Comparison of ENCODE assay signal across 8 cellular contexts in the genomic region with DNA sequence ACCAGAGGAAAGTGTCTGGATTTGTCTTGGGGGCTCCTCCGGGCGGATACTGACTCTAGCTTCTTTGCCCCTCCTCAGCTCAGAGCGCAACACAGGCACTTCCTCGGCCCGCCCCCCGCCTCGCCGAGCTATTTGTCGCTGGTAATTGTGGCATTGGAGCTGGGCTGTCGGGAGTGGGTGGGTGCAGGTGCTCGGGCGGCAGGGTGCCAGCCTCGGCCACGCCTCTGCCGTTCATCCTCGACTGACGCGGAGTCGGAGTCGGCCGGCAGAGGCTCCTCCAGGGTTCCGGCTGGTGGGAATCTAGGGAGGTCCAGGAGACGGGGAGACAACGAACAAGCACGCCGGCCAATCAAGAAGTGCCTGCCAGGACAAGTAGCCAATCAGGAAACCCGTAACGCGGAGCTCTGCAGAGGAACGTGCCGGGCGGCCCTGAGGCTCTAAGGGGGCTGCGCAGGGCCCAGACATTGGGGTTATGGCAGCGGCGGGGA. TPM values are rescaled to one million over a fixed set of nuclear protein-coding genes. Genes with fewer than 3 reads are reported as not detected.
A peak's percentile ranks its signal among the peaks of the same experiment; 100 is the strongest.
DNase-seq lines count a peak whose midpoint lies in the region; ATAC-seq lines count a peak whose summit lies in the region.

No MANE protein-coding gene starts in this region.

- peak overlapping the region; percentile 31 for H3K4me3 ChIP-seq in ectodermal cell (ENCODE audit: insufficient read depth, low read depth, low read length)

- ATAC-seq in HG03045 (IDR thresholded peaks at IDR 0.05; ENCODE audit: unreplicated experiment) (no peak), GM18907 (IDR thresholded peaks at IDR 0.05; ENCODE audit: unreplicated experiment) (no peak)

- no peak overlapping the region for H3K27ac Mint-ChIP-seq in activated CD4-positive, alpha-beta T cell treated with anti-CD3 and anti-CD28 coated beads, Interleukin-2, amount 10 ng/mL, durations not matched to agents 24 days and 14 days

- H3K4me1 ChIP-seq in ES-I3 (ENCODE audit: insufficient read depth, low read length) (peaks cover under 1% of the 10 kb centered on the region; the same call in 1 of the 2 replicates), ectodermal cell (ENCODE audit: control insufficient read depth, insufficient read depth, low read length) (no peaks in the 10 kb centered on the region)

- H3K9ac ChIP-seq in ES-I3 (ENCODE audit: low read depth, low read length), result peak overlapping the region; percentile 50

- peaks cover 9% of the 10 kb centered on the region for H3K36me3 Mint-ChIP-seq in activated CD4-positive, alpha-beta T cell treated with anti-CD3 and anti-CD28 coated beads, Interleukin-2, amount 10 ng/mL, durations not matched to agents 24 days and 14 days (ENCODE audit: low read depth)

- DNase-seq in NCI-H2107 (lab: John Stamatoyannopoulos, UW) (peak; percentile 87), lung microvascular endothelial cell (ENCODE audit: low read depth in 2 of 2) (peak; percentile 62 to 80), stromal cell of bone marrow (ENCODE audit: low read depth) (peak; percentile 32)
- peak; percentile 75 for DNase-seq in activated CD4-positive, alpha-beta T cell treated with anti-CD3 and anti-CD28 coated beads, Interleukin-2, amount 10 ng/mL, durations not matched to agents 24 days and 14 days

- H3K27me3 Mint-ChIP-seq in activated CD4-positive, alpha-beta T cell treated with anti-CD3 and anti-CD28 coated beads, Interleukin-2, amount 10 ng/mL, durations not matched to agents 24 days and 14 days, result peaks cover 13% of the 10 kb centered on the region

- H3K9me3 Mint-ChIP-seq in activated CD4-positive, alpha-beta T cell treated with anti-CD3 and anti-CD28 coated beads, Interleukin-2, amount 10 ng/mL, durations not matched to agents 24 days and 14 days, result no peaks in the 10 kb centered on the region

- H3K36me3 ChIP-seq in ES-I3 (ENCODE audit: insufficient read depth, low read length), result no peaks in the 10 kb centered on the region
- no peaks in the 10 kb centered on the region for H3K36me3 ChIP-seq in ectodermal cell (ENCODE audit: control insufficient read depth, insufficient read depth, low read length)

- peak overlapping the region; percentile 83 for H3K4me3 Mint-ChIP-seq in activated CD4-positive, alpha-beta T cell treated with anti-CD3 and anti-CD28 coated beads, Interleukin-2, amount 10 ng/mL, durations not matched to agents 24 days and 14 days

- 0 to 1% methylated on average over 34 to 35 of the region's 35 CpGs for WGBS in ectodermal cell, 2 experiments

- no peak overlapping the region for H3K27ac ChIP-seq in ectodermal cell (ENCODE audit: insufficient read depth, low read depth, low read length, poor library complexity, severe bottlenecking)

- intact Hi-C loops in activated CD4-positive, alpha-beta T cell treated with anti-CD3 and anti-CD28 coated beads, Interleukin-2, amount 10 ng/mL, durations not matched to agents 24 days and 14 days (cut with micrococcal nuclease), result loop anchor here (5.0 kb wide), 1 partner anchor 41 kb away; a partner anchor contains a TSS

- H3K4me1 Mint-ChIP-seq in activated CD4-positive, alpha-beta T cell treated with anti-CD3 and anti-CD28 coated beads, Interleukin-2, amount 10 ng/mL, durations not matched to agents 24 days and 14 days, result peaks cover 20% of the 10 kb centered on the region

- H3K9me3 ChIP-seq in ES-I3 (ENCODE audit: control insufficient read depth, insufficient read depth, low read length) (no peaks in the 10 kb centered on the region), ectodermal cell (ENCODE audit: control insufficient read depth, low read length) (no peaks in the 10 kb centered on the region)

- H3K27me3 ChIP-seq in ectodermal cell (ENCODE audit: control insufficient read depth, insufficient read depth, low read length, poor library complexity, severe bottlenecking), result peaks cover 14% of the 10 kb centered on the region

RNA-seq across cellular contexts. Expression of a gene that starts 3.9 kb away (rescaled TPM):
- total RNA-seq in activated CD4-positive, alpha-beta T cell treated with anti-CD3 and anti-CD28 coated beads, Interleukin-2, amount 10 ng/mL, durations not matched to agents 24 days and 14 days, result 0.49 and 0.54 TPM in 2 replicates
- 4.4 TPM for polyA plus RNA-seq in ectodermal cell (2013, experiment 1 of 4)
- polyA plus RNA-seq in ectodermal cell (2013, experiment 2 of 4), result 2.7 TPM
- 2.8 TPM for polyA plus RNA-seq in ectodermal cell (2013, experiment 3 of 4)
- 2.5 TPM for polyA plus RNA-seq in ectodermal cell (2013, experiment 4 of 4)
- total RNA-seq in lung microvascular endothelial cell, result under 0.01 TPM in 1 of 2 replicates, not detected in the other

RNA-seq across cellular contexts. Expression of a gene that starts 6.1 kb away (rescaled TPM):
- total RNA-seq in activated CD4-positive, alpha-beta T cell treated with anti-CD3 and anti-CD28 coated beads, Interleukin-2, amount 10 ng/mL, durations not matched to agents 24 days and 14 days, result 4.0 and 4.4 TPM in 2 replicates
- polyA plus RNA-seq in ectodermal cell (2013, experiment 1 of 4), result 0.67 TPM
- 0.82 TPM for polyA plus RNA-seq in ectodermal cell (2013, experiment 2 of 4)
- polyA plus RNA-seq in ectodermal cell (2013, experiment 3 of 4), result 1.2 TPM
- polyA plus RNA-seq in ectodermal cell (2013, experiment 4 of 4), result 0.32 TPM
- under 0.01 and 0.22 TPM in 2 replicates for total RNA-seq in lung microvascular endothelial cell

RNA-seq across cellular contexts. Expression of a gene that starts 26.8 kb away (rescaled TPM):
- total RNA-seq in activated CD4-positive, alpha-beta T cell treated with anti-CD3 and anti-CD28 coated beads, Interleukin-2, amount 10 ng/mL, durations not matched to agents 24 days and 14 days, result 104 and 112 TPM in 2 replicates
- 39.4 TPM for polyA plus RNA-seq in ectodermal cell (2013, experiment 1 of 4)
- polyA plus RNA-seq in ectodermal cell (2013, experiment 2 of 4), result 36.9 TPM
- 23.9 TPM for polyA plus RNA-seq in ectodermal cell (2013, experiment 3 of 4)
- polyA plus RNA-seq in ectodermal cell (2013, experiment 4 of 4), result 25.7 TPM
- 7.4 and 10.9 TPM in 2 replicates for total RNA-seq in lung microvascular endothelial cell

RNA-seq across cellular contexts. Expression of a gene that starts 35.4 kb away (rescaled TPM):
- total RNA-seq in activated CD4-positive, alpha-beta T cell treated with anti-CD3 and anti-CD28 coated beads, Interleukin-2, amount 10 ng/mL, durations not matched to agents 24 days and 14 days, result 174 and 194 TPM in 2 replicates
- polyA plus RNA-seq in ectodermal cell (2013, experiment 1 of 4), result 106 TPM
- polyA plus RNA-seq in ectodermal cell (2013, experiment 2 of 4), result 104 TPM
- 99.5 TPM for polyA plus RNA-seq in ectodermal cell (2013, experiment 3 of 4)
- 127 TPM for polyA plus RNA-seq in ectodermal cell (2013, experiment 4 of 4)
- 123 and 164 TPM in 2 replicates for total RNA-seq in lung microvascular endothelial cell

RNA-seq across cellular contexts. Expression of a gene that starts 41.3 kb away (rescaled TPM):
- total RNA-seq in activated CD4-positive, alpha-beta T cell treated with anti-CD3 and anti-CD28 coated beads, Interleukin-2, amount 10 ng/mL, durations not matched to agents 24 days and 14 days, result 65.2 and 65.6 TPM in 2 replicates
- 66.8 TPM for polyA plus RNA-seq in ectodermal cell (2013, experiment 1 of 4)
- 81.5 TPM for polyA plus RNA-seq in ectodermal cell (2013, experiment 2 of 4)
- polyA plus RNA-seq in ectodermal cell (2013, experiment 3 of 4), result 69.9 TPM
- 88.3 TPM for polyA plus RNA-seq in ectodermal cell (2013, experiment 4 of 4)
- 74.8 and 80.8 TPM in 2 replicates for total RNA-seq in lung microvascular endothelial cell

Comparison
In these comparisons a context has a peak if more than half of its experiments do, and no peak if none do; other contexts are left out.
1. DNase-seq: peak in every context shown above with its lines; median percentile 87 in NCI-H2107; 75 in activated CD4-positive, alpha-beta T cell treated with anti-CD3 and anti-CD28 coated beads, Interleukin-2, amount 10 ng/mL, durations not matched to agents 24 days and 14 days; 71 in lung microvascular endothelial cell; 32 in stromal cell of bone marrow.